Comparison of ENCODE assay signal across 23 cellular contexts in genomic region chr5:178328826-178329225, GRCh38.
A peak's percentile ranks its signal among the peaks of the same experiment; 100 is the strongest.
DNase-seq lines count a peak whose midpoint lies in the region; ATAC-seq and TF ChIP-seq lines count a peak whose summit lies in the region.
"Had no signal": no experiment of that assay in that cellular context is flagged by ENCODE, and none has a peak within 500 bp of the region (broad histone marks: within the 10 kb centered on the region; RNA-seq: fewer than 3 reads in every experiment).

No MANE protein-coding gene starts in this region.

- CTCF ChIA-PET in WTC11 (lab: Charles Lee) = interaction anchor here (2.4 kb wide), 1 partner anchor 45 kb away, joined by 10 read pairs; no protein-coding TSS in a partner anchor

- intact Hi-C loops in posterior vena cava (cut with DNase I) = no loop called here

- H3K27ac Mint-ChIP-seq in WTC11 = peak overlapping the region; percentile 38; the same call in 1 of the 2 replicates
- H3K27ac Mint-ChIP-seq: CD4-positive, CD25-positive, alpha-beta regulatory T cell; HFFc6 had no signal

- POLR2A ChIA-PET in WTC11 (lab: Charles Lee) = no interaction called here

- H3K4me3 ChIP-seq in H7 (ENCODE audit: insufficient read depth, low read depth, low read length) = no peak overlapping the region
- H3K4me3 ChIP-seq: HAP-1 had no signal

- DNase-seq in H7 (peak; percentile 68), WTC11 (ENCODE audit: low spot score) (no peak), posterior vena cava (ENCODE audit: low spot score) (peak; percentile 36), AG08395 (ENCODE audit: low spot score) (no peak), EL (no peak), NCI-H82 treated with DMSO at 0.1 percent for 48 hours (lab: John Stamatoyannopoulos, UW; ENCODE audit: unreplicated experiment) (no peak)
- DNase-seq: BE2C; CD4-positive, CD25-positive, alpha-beta regulatory T cell; DMS153; DND-41; HFFc6; NCI-H1092; NCI-H1417 treated with DMSO at 0.1 percent for 48 hours; NCI-H187; NCI-H2081 treated with DMSO at 0.1 percent for 48 hours; NCI-H2171; NCI-H226; NCI-H510A treated with DMSO at 0.1 percent for 48 hours; PC-3; SHP77 treated with DMSO at 0.1 percent for 48 hours; T-helper 1 cell had no signal

- no peaks in the 10 kb centered on the region for H3K36me3 ChIP-seq in H7 (replicated peaks; ENCODE audit: control insufficient read depth, insufficient read depth, low read length)
- H3K36me3 ChIP-seq: BE2C, HAP-1 had no signal

- peak; percentile 14; the same call in 1 of the 2 replicates for ATAC-seq in WTC11
- no peak for ATAC-seq in GM18861 (IDR thresholded peaks at IDR 0.05; ENCODE audit: unreplicated experiment)
- ATAC-seq: PC-3 had no signal

- H3K27me3 ChIP-seq in H7 (ENCODE audit: control insufficient read depth, insufficient read depth, low read length) = no peaks in the 10 kb centered on the region
- H3K27me3 ChIP-seq: BE2C had no signal

- no peak for TF ChIP-seq CTCF in WTC11 (IDR thresholded peaks at IDR 0.05)

- peaks cover 3% of the 10 kb centered on the region; the same call in 1 of the 2 replicates for H3K27me3 Mint-ChIP-seq in WTC11 (ENCODE audit: low read depth)
- H3K27me3 Mint-ChIP-seq: CD4-positive, CD25-positive, alpha-beta regulatory T cell had no signal

- no peak overlapping the region for H3K4me3 Mint-ChIP-seq in WTC11
- H3K4me3 Mint-ChIP-seq: CD4-positive, CD25-positive, alpha-beta regulatory T cell; HFFc6 had no signal

- no peaks in the 10 kb centered on the region for H3K36me3 Mint-ChIP-seq in WTC11
- H3K36me3 Mint-ChIP-seq: CD4-positive, CD25-positive, alpha-beta regulatory T cell had no signal

- peaks cover 28% of the 10 kb centered on the region for H3K4me1 Mint-ChIP-seq in WTC11

- H3K9me3 Mint-ChIP-seq in WTC11 = no peaks in the 10 kb centered on the region

TF ChIP-seq in WTC11, 78 proteins besides CTCF, POLR2A, EP300 and RAD21:
- no peak for TF ChIP-seq ATF1 (CRISPR knock-in tag; IDR thresholded peaks at IDR 0.05)

Comparison
In these comparisons a context has a peak if more than half of its experiments do, and no peak if none do; other contexts are left out.
1. DNase-seq: peak in H7 (single experiment) and posterior vena cava (single experiment); none in WTC11 (single experiment), AG08395 (single experiment), EL (single experiment) and NCI-H82 treated with DMSO at 0.1 percent for 48 hours (single experiment).